8 cellular contexts compared by ENCODE assay signal in the genomic region with DNA sequence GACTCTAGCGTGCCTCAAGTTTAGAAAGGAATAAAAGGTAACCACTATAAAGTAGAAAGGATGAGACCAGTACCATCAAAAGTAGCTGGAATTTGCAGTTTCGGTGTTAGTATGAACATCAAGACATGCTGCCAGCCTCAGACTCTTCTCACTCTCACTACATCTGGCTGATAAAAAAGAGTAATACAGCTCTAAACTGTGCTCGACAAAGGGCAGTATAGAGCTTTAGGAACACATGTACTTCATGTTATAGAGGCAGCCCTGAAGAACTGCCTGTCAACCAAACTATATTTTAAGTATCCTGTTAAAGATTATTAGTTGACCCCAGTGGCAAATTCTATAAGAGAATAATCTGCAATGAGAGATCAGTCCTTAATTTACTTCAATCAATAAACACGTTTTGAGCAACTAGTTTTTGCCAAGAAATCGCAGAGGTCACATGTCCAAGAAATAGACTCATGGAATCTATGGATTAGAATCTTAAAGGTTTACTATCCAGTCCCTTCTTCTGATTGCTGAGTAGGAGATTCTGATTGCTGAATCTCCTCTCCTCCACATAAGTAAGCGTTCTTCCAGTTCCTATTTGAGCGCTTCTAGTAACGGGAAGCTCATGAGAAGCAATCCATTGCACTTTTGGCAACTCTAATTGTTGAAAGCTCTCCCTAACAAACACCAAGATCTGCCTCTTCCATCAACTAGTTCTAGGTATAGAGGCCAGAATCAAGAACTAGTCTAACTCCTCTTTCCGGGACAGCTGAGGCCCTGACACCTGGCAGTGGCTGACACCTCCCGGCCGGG. TPM values are rescaled to one million over a fixed set of nuclear protein-coding genes. Genes with fewer than 3 reads are reported as not detected.
DNase-seq lines count a peak whose midpoint lies in the region; ATAC-seq and TF ChIP-seq lines count a peak whose summit lies in the region.

No MANE protein-coding gene starts in this region.

- H3K4me1 ChIP-seq in heart right ventricle (peaks cover 4 to 40% (median 30%) of the 10 kb centered on the region in 9 donors), colonic mucosa (peaks cover 16% of the 10 kb centered on the region), muscle layer of colon (ENCODE audit: insufficient read depth, low read length) (peaks cover 28% of the 10 kb centered on the region)

- TF ChIP-seq CTCF in heart right ventricle (IDR thresholded peaks at IDR 0.05) (no peak), colonic mucosa (IDR thresholded peaks at IDR 0.05) (no peak)

- ATAC-seq in heart right ventricle, result peak in 2 of 8 donors; percentile 9 to 17

- H3K27ac ChIP-seq in heart right ventricle, result peak overlapping the region; percentile 79 to 96 (median 92)
- peak overlapping the region; percentile 90 for H3K27ac ChIP-seq in colonic mucosa
- peak overlapping the region; percentile 74 for H3K27ac ChIP-seq in muscle layer of colon (ENCODE audit: low read depth, low read length)

- H3K9ac ChIP-seq in colonic mucosa (ENCODE audit: low read depth in 2 of 2, low read length in 2 of 2) (peak overlapping the region; percentile 93 to 97), muscle layer of colon (ENCODE audit: low read length) (peak overlapping the region; percentile 49)

- intact Hi-C loops in heart right ventricle (cut with DNase I), result no loop called here
- intact Hi-C loops in cardiac septum (cut with DNase I), result no loop called here
- intact Hi-C loops in colonic mucosa (cut with DNase I), result no loop called here

- H3K27me3 ChIP-seq in heart right ventricle (peaks cover 0 to 5% (median 0%) of the 10 kb centered on the region in 7 donors), colonic mucosa (no peaks in the 10 kb centered on the region), muscle layer of colon (ENCODE audit: control insufficient read depth in 1 of 2, insufficient read depth in 2 of 2, low read length in 2 of 2) (no peaks in the 10 kb centered on the region)

- H3K4me3 ChIP-seq in heart right ventricle (peak overlapping the region; percentile 68 to 93 (median 78)), colonic mucosa (peak overlapping the region; percentile 80), muscle layer of colon (ENCODE audit: low read depth in 1 of 2, low read length in 2 of 2) (peak overlapping the region; percentile 69 to 88)

- 11 to 13% methylated on average over 11 of the region's 11 CpGs for WGBS in heart right ventricle, 2 donors

- H3K9me3 ChIP-seq in heart right ventricle (no peaks in the 10 kb centered on the region), colonic mucosa (no peaks in the 10 kb centered on the region), muscle layer of colon (ENCODE audit: low read length) (no peaks in the 10 kb centered on the region)

- DNase-seq in heart right ventricle, result no peak
- no peak for DNase-seq in cardiac septum (ENCODE audit: low spot score)
- peak; percentile 8 for DNase-seq in NCI-H82 treated with DMSO at 0.1 percent for 48 hours (lab: John Stamatoyannopoulos, UW; ENCODE audit: unreplicated experiment)
- DNase-seq in colonic mucosa, result no peak
- DNase-seq in G401 (ENCODE audit: low spot score), result no peak
- DNase-seq in activated gamma-delta T cell (lab: John Stamatoyannopoulos, UW), result no peak
- DNase-seq in germinal center (ENCODE audit: low spot score), result no peak

- in situ Hi-C loops in G401 (cut with HindIII; ENCODE audit: low sequenced_read_pairs), result no loop called here

- H3K36me3 ChIP-seq in heart right ventricle (peaks cover 0 to 26% (median 12%) of the 10 kb centered on the region in 9 donors), colonic mucosa (no peaks in the 10 kb centered on the region), muscle layer of colon (ENCODE audit: insufficient read depth, low read length) (peaks cover 6% of the 10 kb centered on the region)

RNA-seq across cellular contexts. Expression of gene XPA, which starts 0.9 kb away (rescaled TPM):
- total RNA-seq in heart right ventricle (10 to 100 TPM in 3 of 10 donors, 1 to 10 TPM in 7; 7.9 to 13.7 (median 9.3) TPM), cardiac septum (10.3 TPM), colonic mucosa (1 to 10 TPM; 7.0 to 8.0 TPM)
- 1 to 10 TPM; 5.7 to 6.9 TPM for polyA plus RNA-seq in heart right ventricle
- 7.9 and 11.4 TPM in 2 replicates for total RNA-seq in G401 (2014; rRNA removed; shearing (Covaris generic))
